Comparison of ENCODE assay signal across 11 cellular contexts in genomic region chr3:40877651-40878463, GRCh38.
DNase-seq lines count a peak whose midpoint lies in the region; ATAC-seq, FAIRE-seq and TF ChIP-seq lines count a peak whose summit lies in the region.
"Had no signal": no experiment of that assay in that cellular context is flagged by ENCODE, and none has a peak within 500 bp of the region (broad histone marks: within the 10 kb centered on the region; RNA-seq: fewer than 3 reads in every experiment).

No MANE protein-coding gene starts in this region.

- H3K4me3 ChIP-seq in bronchial epithelial cell (ENCODE audit: low read depth, low read length): no peak overlapping the region
- no peak overlapping the region for H3K4me3 ChIP-seq in hepatocyte

- H3K27me3 Mint-ChIP-seq in activated CD4-positive, alpha-beta memory T cell treated with anti-CD3 and anti-CD28 coated beads for 36 hours: no peaks in the 10 kb centered on the region
- peaks cover 4% of the 10 kb centered on the region for H3K27me3 Mint-ChIP-seq in CD4-positive, alpha-beta T cell
- H3K27me3 Mint-ChIP-seq: dendritic cell treated with granulocyte-macrophage colony-stimulating factor and Interleukin-4, amounts not matched to agents 40 ng/mL and 50 ng/mL, for 4 days had no signal

- no peak for ATAC-seq in CD4-positive, alpha-beta T cell (ENCODE audit: poor library complexity)

- DNase-seq in Ammon's horn (ENCODE audit: low spot score): peak; percentile 81
- DNase-seq in bronchial epithelial cell (ENCODE audit: low read depth): peak; percentile 15
- peak; percentile 9 for DNase-seq in hepatocyte (ENCODE audit: low spot score)
- DNase-seq in posterior cingulate gyrus: peak in 9 of 10 donors; percentile 20 to 88 (median 40)
- no peak for DNase-seq in GF-D8 (lab: John Stamatoyannopoulos, UW)
- no peak for DNase-seq in activated CD4-positive, alpha-beta memory T cell treated with anti-CD3 and anti-CD28 coated beads for 36 hours
- no peak for DNase-seq in CD4-positive, alpha-beta T cell
- DNase-seq in AML-193 (lab: John Stamatoyannopoulos, UW): no peak
- DNase-seq: NCI-H1930 had no signal

- H3K9me3 Mint-ChIP-seq in activated CD4-positive, alpha-beta memory T cell treated with anti-CD3 and anti-CD28 coated beads for 36 hours: no peaks in the 10 kb centered on the region
- no peaks in the 10 kb centered on the region for H3K9me3 Mint-ChIP-seq in CD4-positive, alpha-beta T cell
- H3K9me3 Mint-ChIP-seq: dendritic cell treated with granulocyte-macrophage colony-stimulating factor and Interleukin-4, amounts not matched to agents 40 ng/mL and 50 ng/mL, for 4 days had no signal

- H3K4me1 ChIP-seq in hepatocyte (ENCODE audit: insufficient read depth): peaks cover 14% of the 10 kb centered on the region

- POLR2A ChIA-PET in activated CD4-positive, alpha-beta memory T cell treated with anti-CD3 and anti-CD28 coated beads for 36 hours (lab: Charles Lee): no interaction called here
- POLR2A ChIA-PET in CD4-positive, alpha-beta T cell (lab: Charles Lee): no interaction called here

- peak overlapping the region; percentile 13 for H3K4me2 ChIP-seq in hepatocyte

- H3K4me1 Mint-ChIP-seq in activated CD4-positive, alpha-beta memory T cell treated with anti-CD3 and anti-CD28 coated beads for 36 hours (ENCODE audit: low read depth): no peaks in the 10 kb centered on the region
- no peaks in the 10 kb centered on the region for H3K4me1 Mint-ChIP-seq in CD4-positive, alpha-beta T cell (ENCODE audit: low read depth)

- intact Hi-C loops in posterior cingulate gyrus (cut with DNase I): no loop called here
- intact Hi-C loops in activated CD4-positive, alpha-beta memory T cell treated with anti-CD3 and anti-CD28 coated beads for 36 hours (cut with micrococcal nuclease): no loop called here
- intact Hi-C loops in CD4-positive, alpha-beta T cell (cut with DNase I, micrococcal nuclease): no loop called here

- H2AFZ ChIP-seq in hepatocyte: peak overlapping the region; percentile 26

- H3K36me3 Mint-ChIP-seq in activated CD4-positive, alpha-beta memory T cell treated with anti-CD3 and anti-CD28 coated beads for 36 hours: no peaks in the 10 kb centered on the region
- no peaks in the 10 kb centered on the region for H3K36me3 Mint-ChIP-seq in CD4-positive, alpha-beta T cell (ENCODE audit: low read depth)

- no peak overlapping the region for H3K27ac Mint-ChIP-seq in activated CD4-positive, alpha-beta memory T cell treated with anti-CD3 and anti-CD28 coated beads for 36 hours
- no peak overlapping the region for H3K27ac Mint-ChIP-seq in CD4-positive, alpha-beta T cell
- H3K27ac Mint-ChIP-seq: dendritic cell treated with granulocyte-macrophage colony-stimulating factor and Interleukin-4, amounts not matched to agents 40 ng/mL and 50 ng/mL, for 4 days had no signal

- no peak for FAIRE-seq in bronchial epithelial cell (lab: Jason Lieb, UNC)
- FAIRE-seq: TTC549 had no signal

- no peak overlapping the region for H3K4me3 Mint-ChIP-seq in activated CD4-positive, alpha-beta memory T cell treated with anti-CD3 and anti-CD28 coated beads for 36 hours
- H3K4me3 Mint-ChIP-seq in CD4-positive, alpha-beta T cell: no peak overlapping the region
- H3K4me3 Mint-ChIP-seq: dendritic cell treated with granulocyte-macrophage colony-stimulating factor and Interleukin-4, amounts not matched to agents 40 ng/mL and 50 ng/mL, for 4 days had no signal

- no peaks in the 10 kb centered on the region for H4K20me1 ChIP-seq in hepatocyte (ENCODE audit: insufficient read depth, poor library complexity, severe bottlenecking)

- H3K27me3 ChIP-seq in bronchial epithelial cell (ENCODE audit: control insufficient read depth, insufficient read depth, low read length) (no peaks in the 10 kb centered on the region), hepatocyte (no peaks in the 10 kb centered on the region)
- H3K27me3 ChIP-seq in CD4-positive, alpha-beta T cell (ENCODE audit: control insufficient read depth, insufficient read depth, low read length): no peaks in the 10 kb centered on the region

- H3K27ac ChIP-seq in hepatocyte: peak overlapping the region; percentile 74
- no peak overlapping the region for H3K27ac ChIP-seq in CD4-positive, alpha-beta T cell (ENCODE audit: low read depth, low read length)

- CTCF ChIA-PET in activated CD4-positive, alpha-beta memory T cell treated with anti-CD3 and anti-CD28 coated beads for 36 hours (lab: Charles Lee): no interaction called here
- CTCF ChIA-PET in CD4-positive, alpha-beta T cell (lab: Charles Lee): no interaction called here

- no peaks in the 10 kb centered on the region for H3K36me3 ChIP-seq in bronchial epithelial cell (ENCODE audit: control insufficient read depth, insufficient read depth, low read length)
- no peaks in the 10 kb centered on the region for H3K36me3 ChIP-seq in hepatocyte (replicated peaks; ENCODE audit: insufficient read depth, low read depth)

- H3K9me2 ChIP-seq in hepatocyte (replicated peaks; ENCODE audit: insufficient read depth): no peaks in the 10 kb centered on the region

- H3K79me2 ChIP-seq in hepatocyte: no peaks in the 10 kb centered on the region

- H3K9me3 ChIP-seq in hepatocyte (ENCODE audit: low read depth): no peaks in the 10 kb centered on the region
- H3K9me3 ChIP-seq in CD4-positive, alpha-beta T cell (ENCODE audit: control insufficient read depth, low read length): no peaks in the 10 kb centered on the region

- 60% methylated on average over 11 of the region's 11 CpGs for WGBS in hepatocyte (ENCODE audit: low lambda C conversion rate, missing lambda C conversion rate)

- no peak for TF ChIP-seq CTCF in bronchial epithelial cell (IDR thresholded peaks at IDR 0.05; ENCODE audit: insufficient read depth, low read length, severe bottlenecking)
- no peak for TF ChIP-seq CTCF in hepatocyte (IDR thresholded peaks at IDR 0.05; ENCODE audit: poor library complexity)
- TF ChIP-seq CTCF in CD4-positive, alpha-beta T cell (IDR thresholded peaks at IDR 0.05): no peak

Comparison
In these comparisons a context has a peak if more than half of its experiments do, and no peak if none do; other contexts are left out.
1. DNase-seq: peak in Ammon's horn (single experiment), bronchial epithelial cell (single experiment), hepatocyte (single experiment) and posterior cingulate gyrus (9 of 10); none in GF-D8 (single experiment), activated CD4-positive, alpha-beta memory T cell treated with anti-CD3 and anti-CD28 coated beads for 36 hours (single experiment), CD4-positive, alpha-beta T cell (0 of 10) and AML-193 (0 of 2).